ENCODE assay signal across 12 cellular contexts in the genomic region with DNA sequence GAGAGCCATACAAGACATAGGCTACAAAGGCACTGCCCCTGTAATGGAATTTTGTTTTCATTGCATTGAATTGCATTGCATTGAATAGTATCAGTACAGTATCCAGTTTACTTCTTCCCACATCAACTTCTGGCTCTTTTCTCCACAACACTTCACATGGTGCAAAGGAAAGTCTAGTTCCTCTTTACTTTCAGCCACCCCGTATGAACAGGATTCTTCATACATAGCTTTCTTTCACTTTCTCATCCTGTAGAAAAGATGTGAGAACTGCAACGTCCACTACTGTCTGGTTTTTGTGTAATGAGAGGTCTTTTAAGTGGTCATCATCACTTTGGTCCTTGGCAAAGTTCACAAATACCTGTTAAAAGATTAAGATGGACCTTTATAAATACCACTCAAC. TPM values are rescaled to one million over a fixed set of nuclear protein-coding genes. Genes with fewer than 3 reads are reported as not detected.
DNase-seq lines count a peak whose midpoint lies in the region; ATAC-seq and TF ChIP-seq lines count a peak whose summit lies in the region.
"Had no signal": no experiment of that assay in that cellular context is flagged by ENCODE, and none has a peak within 500 bp of the region (broad histone marks: within the 10 kb centered on the region; RNA-seq: fewer than 3 reads in every experiment).

No MANE protein-coding gene starts in this region.

- H3K4me1 Mint-ChIP-seq in CD14-positive monocyte: peaks cover 22% of the 10 kb centered on the region

- no peaks in the 10 kb centered on the region for H3K27me3 ChIP-seq in right cardiac atrium (ENCODE audit: control insufficient read depth, insufficient read depth)
- no peaks in the 10 kb centered on the region for H3K27me3 ChIP-seq in H7 (ENCODE audit: control insufficient read depth, insufficient read depth, low read length)

- peaks cover 42 to 63% of the 10 kb centered on the region in 2 donors for H3K36me3 Mint-ChIP-seq in CD14-positive monocyte

- intact Hi-C loops in CD14-positive monocyte (cut with micrococcal nuclease): loop anchor here (5.0 to 10.0 kb wide), 4 partner anchors 143 to 381 kb away; partner anchors contain the start of gene ABCA1 (in 1 of the 2)
- intact Hi-C loops in right cardiac atrium (cut with DNase I): no loop called here

- H3K9me3 ChIP-seq in right cardiac atrium (ENCODE audit: control insufficient read depth, low read length): no peaks in the 10 kb centered on the region

- no peak for TF ChIP-seq CTCF in CD14-positive monocyte (IDR thresholded peaks at IDR 0.05)

- H3K4me3 ChIP-seq in right cardiac atrium (ENCODE audit: low read length) (no peak overlapping the region), H7 (ENCODE audit: insufficient read depth, low read depth, low read length) (no peak overlapping the region)

- H3K4me1 ChIP-seq in right cardiac atrium (ENCODE audit: control insufficient read depth, insufficient read depth, low read length): no peaks in the 10 kb centered on the region

- ATAC-seq in GM19372 (IDR thresholded peaks at IDR 0.05; ENCODE audit: low read depth, unreplicated experiment) (peak; percentile 80), HG02840 (IDR thresholded peaks at IDR 0.05; ENCODE audit: low FRiP score, unreplicated experiment) (peak; percentile 67), HG03571 (IDR thresholded peaks at IDR 0.05; ENCODE audit: unreplicated experiment) (peak; percentile 74), right cardiac atrium (no peak)
- ATAC-seq: Panc1 had no signal

- peak overlapping the region in 5 of 7 donors; percentile 18 to 56 (median 39) for H3K27ac Mint-ChIP-seq in CD14-positive monocyte
- H3K27ac Mint-ChIP-seq: activated naive CD4-positive, alpha-beta T cell treated with anti-CD3 and anti-CD28 coated beads for 36 hours had no signal

- DNase-seq in CD14-positive monocyte (ENCODE audit: low spot score) (no peak), A172 (ENCODE audit: low spot score) (no peak), right cardiac atrium (no peak), NCI-H2029 (lab: John Stamatoyannopoulos, UW) (no peak), H7 (no peak)
- DNase-seq: activated naive CD4-positive, alpha-beta T cell treated with anti-CD3 and anti-CD28 coated beads for 36 hours; mesendoderm; NCI-H1105 treated with DMSO at 0.1 percent for 48 hours had no signal

- peaks cover 0 to 3% (median 0%) of the 10 kb centered on the region in 7 donors for H3K9me3 Mint-ChIP-seq in CD14-positive monocyte
- H3K9me3 Mint-ChIP-seq: activated naive CD4-positive, alpha-beta T cell treated with anti-CD3 and anti-CD28 coated beads for 36 hours had no signal

- H3K36me3 ChIP-seq in H7 (replicated peaks; ENCODE audit: control insufficient read depth, insufficient read depth, low read length): no peaks in the 10 kb centered on the region

- no peak overlapping the region for H3K27ac ChIP-seq in right cardiac atrium (ENCODE audit: low read length)

- no peaks in the 10 kb centered on the region for H3K27me3 Mint-ChIP-seq in CD14-positive monocyte (ENCODE audit: low read depth in 3 of 3)

- peak overlapping the region in 1 of 2 donors; percentile 46 for H3K4me3 Mint-ChIP-seq in CD14-positive monocyte
- H3K4me3 Mint-ChIP-seq: activated naive CD4-positive, alpha-beta T cell treated with anti-CD3 and anti-CD28 coated beads for 36 hours had no signal

- 53% methylated on average over 2 of the region's 2 CpGs for WGBS in right cardiac atrium

RNA-seq across cellular contexts. Expression of gene NIPSNAP3B, which starts 20.2 kb away (rescaled TPM):
- under 1 TPM; 0.61 to 0.72 TPM for polyA plus RNA-seq in CD14-positive monocyte
- 0.14 TPM in 1 of 2 replicates, not detected in the other for total RNA-seq in A172 (2014; rRNA removed; shearing (Covaris generic))
- total RNA-seq in right cardiac atrium: 10 to 100 TPM; 19.5 to 24.6 (median 20.0) TPM
- polyA plus RNA-seq in right cardiac atrium: 20.4 TPM
- 0.59 and 0.81 TPM in 2 replicates for total RNA-seq in H7 (2014; rRNA removed; shearing (Covaris generic))

RNA-seq across cellular contexts. Expression of gene NIPSNAP3A, which starts 36.6 kb away (rescaled TPM):
- polyA plus RNA-seq in CD14-positive monocyte: 100 to 1,000 TPM in 1 of 2 donors, 10 to 100 TPM in 1; 97.8 to 103 TPM
- total RNA-seq in A172 (2014; rRNA removed; shearing (Covaris generic)): 103 and 105 TPM in 2 replicates
- 10 to 100 TPM; 14.3 to 23.0 (median 19.2) TPM for total RNA-seq in right cardiac atrium
- polyA plus RNA-seq in right cardiac atrium: 25.5 TPM
- 19.0 and 20.4 TPM in 2 replicates for total RNA-seq in H7 (2014; rRNA removed; shearing (Covaris generic))

Comparison
In these comparisons a context has a peak if more than half of its experiments do, and no peak if none do; other contexts are left out.
1. ATAC-seq: peak in GM19372 (single experiment), HG02840 (single experiment) and HG03571 (single experiment); none in right cardiac atrium (0 of 2).
2. RNA of gene NIPSNAP3B, which starts 20.2 kb away (total RNA-seq): 19.5 to 24.6 TPM in right cardiac atrium; 0.59 to 0.81 TPM in H7 and 0.14 TPM in A172; every median in the first group is over 10 times any median in the second.
3. intact Hi-C loops: an anchor here in CD14-positive monocyte (5.0 to 10.0 kb wide); none called in right cardiac atrium.